Comparison of ENCODE assay signal across 10 cellular contexts in the genomic region with DNA sequence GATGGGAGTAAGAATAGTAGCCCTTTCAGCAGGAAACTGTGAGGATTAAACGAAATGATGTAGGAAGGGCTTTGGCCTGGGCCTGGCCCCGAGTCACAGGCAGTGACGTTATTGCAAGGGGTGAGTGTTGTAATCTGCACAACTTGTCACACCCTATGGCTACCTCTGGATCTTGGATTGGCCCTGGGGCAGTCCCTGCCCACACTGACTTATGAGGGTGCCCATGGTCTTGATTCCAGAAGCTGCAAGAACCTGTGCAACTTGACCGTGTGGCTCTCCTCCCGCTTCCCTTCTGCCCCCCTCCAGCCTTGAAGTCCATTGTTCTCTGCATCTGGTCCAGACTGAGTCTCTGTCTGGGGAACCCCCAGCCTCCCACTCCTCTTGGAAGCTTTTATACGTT. TPM values are rescaled to one million over a fixed set of nuclear protein-coding genes. Genes with fewer than 3 reads are reported as not detected.
DNase-seq lines count a peak whose midpoint lies in the region; ATAC-seq and TF ChIP-seq lines count a peak whose summit lies in the region.
"Had no signal": no experiment of that assay in that cellular context is flagged by ENCODE, and none has a peak within 500 bp of the region (broad histone marks: within the 10 kb centered on the region; RNA-seq: fewer than 3 reads in every experiment).

No MANE protein-coding gene starts in this region.

- no peak overlapping the region for H3K4me3 ChIP-seq in PC-9
- peak overlapping the region; percentile 56 for H3K4me3 ChIP-seq in psoas muscle
- H3K4me3 ChIP-seq: tibial nerve had no signal

- POLR2A ChIA-PET in PC-9 (lab: Charles Lee; ENCODE audit: unreplicated experiment), result no interaction called here

- no peaks in the 10 kb centered on the region; the same call in 1 of the 2 replicates for H3F3A ChIP-seq in PC-9 (ENCODE audit: insufficient read depth, low read depth)

- H3K4me1 ChIP-seq in PC-9 (replicated peaks; ENCODE audit: insufficient read depth), result peaks cover 11% of the 10 kb centered on the region
- peaks cover 5% of the 10 kb centered on the region for H3K4me1 ChIP-seq in psoas muscle

- no peak overlapping the region for H3K27ac ChIP-seq in PC-9
- peak overlapping the region; percentile 21 for H3K27ac ChIP-seq in epithelial cell of prostate
- H3K27ac ChIP-seq in psoas muscle, result peak overlapping the region; percentile 58

- DNase-seq in T-helper 2 cell treated with Interferon-gamma antibody and Interleukin-4, amounts not matched to agents 5 μg/mL and 100 μg/mL, for 36 hours (ENCODE audit: low spot score), result peak; percentile 38
- no peak for DNase-seq in T-helper 2 cell
- peak; percentile 15 to 65 for DNase-seq in PC-9
- no peak for DNase-seq in epithelial cell of prostate (ENCODE audit: low read depth, low spot score)
- peak; percentile 41 to 67 for DNase-seq in psoas muscle
- DNase-seq in NCI-H526 treated with DMSO at 0.1 percent for 48 hours (lab: John Stamatoyannopoulos, UW), result no peak
- no peak for DNase-seq in mesothelial cell of epicardium (ENCODE audit: low spot score in 2 of 2, unreplicated experiment in 2 of 2)

- H3K36me3 ChIP-seq in PC-9 (ENCODE audit: low read depth) (no peaks in the 10 kb centered on the region), psoas muscle (ENCODE audit: insufficient read depth in 1 of 2, low read depth in 1 of 2) (no peaks in the 10 kb centered on the region)

- WGBS in psoas muscle, 3 donors, result 59 to 68% (median 65%) methylated on average over 6 of the region's 6 CpGs

- H3K4me3 Mint-ChIP-seq in T-helper 2 cell treated with Interferon-gamma antibody and Interleukin-4, amounts not matched to agents 5 μg/mL and 100 μg/mL, for 36 hours, result peak overlapping the region; percentile 70
- H3K4me3 Mint-ChIP-seq in mesothelial cell of epicardium, result no peak overlapping the region

- ATAC-seq in psoas muscle (peak in 3 of 4 donors; percentile 38 to 48 (median 40)), GM18870 (IDR thresholded peaks at IDR 0.05; ENCODE audit: unreplicated experiment) (no peak)

- no TSS peak for BruUV-seq in PC-9 (replicated peaks; lab: Mats Ljungman, UMichigan)

- H3K27me3 ChIP-seq in PC-9 (ENCODE audit: insufficient read depth, low read depth) (no peaks in the 10 kb centered on the region), psoas muscle (ENCODE audit: insufficient read depth in 3 of 3, low read length in 2 of 3) (no peaks in the 10 kb centered on the region)
- H3K27me3 ChIP-seq: tibial nerve had no signal

- H3K4me2 ChIP-seq in PC-9, result no peak overlapping the region

- peaks cover 41% of the 10 kb centered on the region for H3K4me1 Mint-ChIP-seq in T-helper 2 cell treated with Interferon-gamma antibody and Interleukin-4, amounts not matched to agents 5 μg/mL and 100 μg/mL, for 36 hours (ENCODE audit: low read depth)
- peaks cover 10% of the 10 kb centered on the region for H3K4me1 Mint-ChIP-seq in mesothelial cell of epicardium

- intact Hi-C loops in PC-9 (cut with micrococcal nuclease; ENCODE audit: unreplicated experiment), result no loop called here
- intact Hi-C loops in psoas muscle (cut with DNase I), result no loop called here

- no peaks in the 10 kb centered on the region for H3K79me2 ChIP-seq in PC-9 (ENCODE audit: low read depth)

- no peaks in the 10 kb centered on the region for H3K9me3 ChIP-seq in PC-9 (ENCODE audit: insufficient read depth, low read depth)
- no peaks in the 10 kb centered on the region for H3K9me3 ChIP-seq in psoas muscle
- H3K9me3 ChIP-seq: tibial nerve had no signal

- CTCF ChIA-PET in PC-9 (lab: Charles Lee), result interaction anchor here (0.6 to 1.6 kb wide), 2 partner anchors 201 to 442 kb away, joined by 12 to 20 read pairs; no protein-coding TSS in a partner anchor

- no peaks in the 10 kb centered on the region for H3K9me2 ChIP-seq in PC-9 (ENCODE audit: insufficient read depth)

- no peaks in the 10 kb centered on the region for H3K9me3 Mint-ChIP-seq in T-helper 2 cell treated with Interferon-gamma antibody and Interleukin-4, amounts not matched to agents 5 μg/mL and 100 μg/mL, for 36 hours
- H3K9me3 Mint-ChIP-seq in mesothelial cell of epicardium, result no peaks in the 10 kb centered on the region

- H4K20me1 ChIP-seq in PC-9 (ENCODE audit: insufficient read depth), result no peaks in the 10 kb centered on the region

- no peaks in the 10 kb centered on the region for H3K36me3 Mint-ChIP-seq in T-helper 2 cell treated with Interferon-gamma antibody and Interleukin-4, amounts not matched to agents 5 μg/mL and 100 μg/mL, for 36 hours (ENCODE audit: low read depth)
- no peaks in the 10 kb centered on the region for H3K36me3 Mint-ChIP-seq in mesothelial cell of epicardium

- TF ChIP-seq CTCF in PC-9 (conservative IDR thresholded peaks at IDR 0.05) (no peak), psoas muscle (IDR thresholded peaks at IDR 0.05) (no peak), mesothelial cell of epicardium (IDR thresholded peaks at IDR 0.05; ENCODE audit: unreplicated experiment) (no peak)

- H3K27me3 Mint-ChIP-seq in T-helper 2 cell treated with Interferon-gamma antibody and Interleukin-4, amounts not matched to agents 5 μg/mL and 100 μg/mL, for 36 hours (ENCODE audit: low read depth), result no peaks in the 10 kb centered on the region
- H3K27me3 Mint-ChIP-seq in mesothelial cell of epicardium (ENCODE audit: low read depth), result no peaks in the 10 kb centered on the region

- peak overlapping the region; percentile 83 for H3K27ac Mint-ChIP-seq in T-helper 2 cell treated with Interferon-gamma antibody and Interleukin-4, amounts not matched to agents 5 μg/mL and 100 μg/mL, for 36 hours
- no peak overlapping the region for H3K27ac Mint-ChIP-seq in mesothelial cell of epicardium

- H2AFZ ChIP-seq in PC-9, result no peak overlapping the region

RNA-seq across cellular contexts. Expression of gene PCDH12, which starts 0.8 kb away (rescaled TPM):
- total RNA-seq in PC-9 (2021) (not detected in 2 replicates), psoas muscle (1 to 10 TPM; 2.7 to 6.0 (median 3.4) TPM), mesothelial cell of epicardium (0.07 to 0.29 TPM (median 0.18 TPM) in 3 replicates)
- 1 to 10 TPM; 1.4 to 1.6 (median 1.5) TPM for polyA plus RNA-seq in psoas muscle
- total RNA-seq: A172 had no signal

RNA-seq across cellular contexts. Expression of gene RNF14, which starts 10.1 kb away (rescaled TPM):
- total RNA-seq in PC-9 (2021), result 26.6 and 29.7 TPM in 2 replicates
- total RNA-seq in psoas muscle, result 10 to 100 TPM; 54.1 to 89.6 (median 71.8) TPM
- polyA plus RNA-seq in psoas muscle, result 100 to 1,000 TPM in 1 of 3 donors, 10 to 100 TPM in 2; 44.1 to 137 (median 77.9) TPM
- total RNA-seq in mesothelial cell of epicardium, result 34.0 to 36.5 TPM (median 35.1 TPM) in 3 replicates

RNA-seq across cellular contexts. Expression of gene DELE1, which starts 35.1 kb away (rescaled TPM):
- total RNA-seq in PC-9 (2021) (68.5 and 80.8 TPM in 2 replicates), psoas muscle (10 to 100 TPM; 40.5 to 65.5 (median 53.3) TPM), mesothelial cell of epicardium (85.4 to 91.5 TPM (median 88.3 TPM) in 3 replicates)
- polyA plus RNA-seq in psoas muscle, result 10 to 100 TPM; 23.1 to 38.2 (median 35.7) TPM

RNA-seq across cellular contexts. Expression of gene GNPDA1, which starts 54.1 kb away (rescaled TPM):
- 46.5 and 54.1 TPM in 2 replicates for total RNA-seq in PC-9 (2021)
- 10 to 100 TPM; 20.8 to 29.5 (median 25.7) TPM for total RNA-seq in psoas muscle
- 10 to 100 TPM; 18.7 to 36.8 (median 30.2) TPM for polyA plus RNA-seq in psoas muscle
- total RNA-seq in mesothelial cell of epicardium, result 55.0 to 56.6 TPM (median 55.1 TPM) in 3 replicates

Comparison
In these comparisons a context has a peak if more than half of its experiments do, and no peak if none do; other contexts are left out.
1. DNase-seq: peak in T-helper 2 cell treated with Interferon-gamma antibody and Interleukin-4, amounts not matched to agents 5 μg/mL and 100 μg/mL, for 36 hours (single experiment), PC-9 (2 of 2) and psoas muscle (2 of 2); none in T-helper 2 cell (0 of 5), epithelial cell of prostate (single experiment), NCI-H526 treated with DMSO at 0.1 percent for 48 hours (single experiment) and mesothelial cell of epicardium (0 of 2).